Comparison of ENCODE assay signal across 10 cellular contexts in the genomic region with DNA sequence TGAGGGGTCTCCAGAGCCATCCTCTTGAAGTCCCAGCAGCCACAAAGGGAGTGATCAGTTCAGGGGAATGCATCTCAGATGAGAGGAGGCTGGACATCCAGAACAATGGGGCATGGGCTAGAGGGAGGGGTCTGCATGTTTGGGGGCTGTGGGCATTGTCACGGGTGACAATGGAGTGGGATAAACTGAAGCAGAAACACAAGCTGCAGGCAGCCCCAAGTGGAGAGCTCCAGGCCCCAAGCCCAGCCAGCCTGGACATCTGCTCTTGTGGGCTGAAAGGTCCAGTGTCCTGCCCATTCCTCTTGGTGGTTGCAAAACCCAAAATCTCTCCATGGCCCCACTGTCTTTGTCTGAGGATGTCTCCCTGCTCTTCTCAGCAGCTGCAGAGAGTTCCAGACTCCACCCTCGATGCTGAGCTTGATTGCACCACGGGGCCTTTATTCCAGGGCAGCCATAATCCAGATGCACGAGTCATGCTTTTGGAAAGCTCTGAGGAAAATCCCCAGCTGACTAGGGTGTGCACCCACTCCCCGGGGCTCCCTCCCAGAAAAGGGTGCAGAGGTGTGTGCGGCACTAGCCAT.
A peak's percentile ranks its signal among the peaks of the same experiment; 100 is the strongest.
DNase-seq lines count a peak whose midpoint lies in the region; ATAC-seq and TF ChIP-seq lines count a peak whose summit lies in the region.
"Had no signal": no experiment of that assay in that cellular context is flagged by ENCODE, and none has a peak within 500 bp of the region (broad histone marks: within the 10 kb centered on the region; RNA-seq: fewer than 3 reads in every experiment).

No MANE protein-coding gene starts in this region.

- no peak for TF ChIP-seq CTCF in SK-N-SH (IDR thresholded peaks at IDR 0.05)

- 35% methylated on average over 6 of the region's 6 CpGs for WGBS in SK-N-SH (ENCODE audit: low lambda C conversion rate)

- H3K27ac ChIP-seq in SK-N-SH (ENCODE audit: low read depth in 2 of 2, low read length in 1 of 2): peak overlapping the region in 1 of 2 experiments; percentile 19; a peak in 2 of 4 replicates

- no peaks in the 10 kb centered on the region for H3K9me2 ChIP-seq in SK-N-SH

- TF ChIP-seq EP300 in SK-N-SH (IDR thresholded peaks at IDR 0.05; ENCODE audit: borderline replicate concordance in 1 of 2, low read depth in 1 of 2, low read length in 1 of 2): no peak

- POLR2A ChIA-PET in SK-N-SH (lab: Yijun Ruan, JAX): no interaction called here

- peaks cover 12% of the 10 kb centered on the region for H3F3A ChIP-seq in SK-N-SH (replicated peaks; ENCODE audit: insufficient read depth)

- peaks cover 54% of the 10 kb centered on the region for H4K20me1 ChIP-seq in SK-N-SH (ENCODE audit: insufficient read depth)

- H3K4me1 ChIP-seq in SK-N-SH (ENCODE audit: control insufficient read depth in 1 of 2, insufficient read depth in 2 of 2, low read depth in 1 of 2, low read length in 1 of 2): peaks cover 44 to 50% of the 10 kb centered on the region in 2 experiments; a peak in 3 of 4 replicates

- no peak for TF ChIP-seq RAD21 in SK-N-SH (IDR thresholded peaks at IDR 0.05; ENCODE audit: low read length)

- H3K79me2 ChIP-seq in SK-N-SH (ENCODE audit: insufficient read depth): peaks cover 49% of the 10 kb centered on the region

- no peaks in the 10 kb centered on the region for H3K9me3 ChIP-seq in SK-N-SH

- DNase-seq in ACHN (peak; percentile 37), SK-N-SH (no peak), fibroblast of the conjunctiva (ENCODE audit: low read depth) (peak; percentile 44), nucleus accumbens (lab: John Stamatoyannopoulos, UW) (peak in 35 of 56 donors; percentile 9 to 75 (median 42)), NCI-H69 (lab: John Stamatoyannopoulos, UW) (no peak), NCI-H1436 treated with DMSO at 0.1 percent for 48 hours (lab: John Stamatoyannopoulos, UW) (no peak), T-helper 2 cell (no peak)
- DNase-seq: NCI-H2081 treated with DMSO at 0.1 percent for 48 hours, SHP77 treated with DMSO at 0.1 percent for 48 hours had no signal

- peaks cover 22 to 25% of the 10 kb centered on the region in 2 experiments for H3K36me3 ChIP-seq in SK-N-SH (replicated peaks in 1 of 2; ENCODE audit: control insufficient read depth in 1 of 2, insufficient read depth in 2 of 2, low read length in 1 of 2)

- CTCF ChIA-PET in SK-N-SH (lab: Yijun Ruan, JAX): interaction anchor here (1.4 to 2.9 kb wide), 3 partner anchors 64 to 134 kb away, joined by 3 to 12 read pairs (median 4); no protein-coding TSS in a partner anchor

- no peak overlapping the region for H3K9ac ChIP-seq in SK-N-SH

- no peak overlapping the region for H3K4me3 ChIP-seq in SK-N-SH (ENCODE audit: low read depth in 2 of 2, low read length in 1 of 2)

- ATAC-seq in HG03378 (IDR thresholded peaks at IDR 0.05; ENCODE audit: unreplicated experiment): no peak

- H3K27me3 ChIP-seq in SK-N-SH (ENCODE audit: insufficient read depth): no peaks in the 10 kb centered on the region

- H3K4me2 ChIP-seq in SK-N-SH: peak overlapping the region; percentile 79; the same call in 1 of the 2 replicates

- H2AFZ ChIP-seq in SK-N-SH (ENCODE audit: low read depth): no peak overlapping the region

- in situ Hi-C loops in ACHN (cut with HindIII; ENCODE audit: low pct_ligation_motif_present, low pct_unique_long_range_greater_than_20kb, low sequenced_read_pairs): no loop called here

TF ChIP-seq in SK-N-SH, 30 proteins besides CTCF, POLR2A, EP300 and RAD21:
- TF ChIP-seq FOSL2 (IDR thresholded peaks at IDR 0.05; ENCODE audit: borderline replicate concordance, low read depth) (peak; percentile 44; the same call in 1 of the 2 replicates), JUND (IDR thresholded peaks at IDR 0.05) (peak; percentile 35; the same call in 1 of the 2 replicates), TCF12 (IDR thresholded peaks at IDR 0.05) (peak; percentile 40; the same call in 1 of the 2 replicates), YY1 (IDR thresholded peaks at IDR 0.05; ENCODE audit: low read depth) (0 out of 2 replicates have a peak, but pooled peaks have one; percentile 29), EZH2phosphoT487 (IDR thresholded peaks at IDR 0.05; ENCODE audit: borderline replicate concordance, low read depth) (no peak), NFIC (IDR thresholded peaks at IDR 0.05; ENCODE audit: borderline replicate concordance) (peak; percentile 37; the same call in 1 of the 2 replicates)
- TF ChIP-seq, protein P1, sequence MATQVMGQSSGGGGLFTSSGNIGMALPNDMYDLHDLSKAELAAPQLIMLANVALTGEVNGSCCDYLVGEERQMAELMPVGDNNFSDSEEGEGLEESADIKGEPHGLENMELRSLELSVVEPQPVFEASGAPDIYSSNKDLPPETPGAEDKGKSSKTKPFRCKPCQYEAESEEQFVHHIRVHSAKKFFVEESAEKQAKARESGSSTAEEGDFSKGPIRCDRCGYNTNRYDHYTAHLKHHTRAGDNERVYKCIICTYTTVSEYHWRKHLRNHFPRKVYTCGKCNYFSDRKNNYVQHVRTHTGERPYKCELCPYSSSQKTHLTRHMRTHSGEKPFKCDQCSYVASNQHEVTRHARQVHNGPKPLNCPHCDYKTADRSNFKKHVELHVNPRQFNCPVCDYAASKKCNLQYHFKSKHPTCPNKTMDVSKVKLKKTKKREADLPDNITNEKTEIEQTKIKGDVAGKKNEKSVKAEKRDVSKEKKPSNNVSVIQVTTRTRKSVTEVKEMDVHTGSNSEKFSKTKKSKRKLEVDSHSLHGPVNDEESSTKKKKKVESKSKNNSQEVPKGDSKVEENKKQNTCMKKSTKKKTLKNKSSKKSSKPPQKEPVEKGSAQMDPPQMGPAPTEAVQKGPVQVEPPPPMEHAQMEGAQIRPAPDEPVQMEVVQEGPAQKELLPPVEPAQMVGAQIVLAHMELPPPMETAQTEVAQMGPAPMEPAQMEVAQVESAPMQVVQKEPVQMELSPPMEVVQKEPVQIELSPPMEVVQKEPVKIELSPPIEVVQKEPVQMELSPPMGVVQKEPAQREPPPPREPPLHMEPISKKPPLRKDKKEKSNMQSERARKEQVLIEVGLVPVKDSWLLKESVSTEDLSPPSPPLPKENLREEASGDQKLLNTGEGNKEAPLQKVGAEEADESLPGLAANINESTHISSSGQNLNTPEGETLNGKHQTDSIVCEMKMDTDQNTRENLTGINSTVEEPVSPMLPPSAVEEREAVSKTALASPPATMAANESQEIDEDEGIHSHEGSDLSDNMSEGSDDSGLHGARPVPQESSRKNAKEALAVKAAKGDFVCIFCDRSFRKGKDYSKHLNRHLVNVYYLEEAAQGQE (IDR thresholded peaks at IDR 0.05; ENCODE audit: low read depth, low read length): no peak
- TF ChIP-seq, protein P2, sequence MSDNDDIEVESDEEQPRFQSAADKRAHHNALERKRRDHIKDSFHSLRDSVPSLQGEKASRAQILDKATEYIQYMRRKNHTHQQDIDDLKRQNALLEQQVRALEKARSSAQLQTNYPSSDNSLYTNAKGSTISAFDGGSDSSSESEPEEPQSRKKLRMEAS (IDR thresholded peaks at IDR 0.05; ENCODE audit: low read depth): peak; percentile 32; the same call in 1 of the 2 replicates

Comparison
In these comparisons a context has a peak if more than half of its experiments do, and no peak if none do; other contexts are left out.
1. DNase-seq: peak in ACHN (single experiment), fibroblast of the conjunctiva (single experiment) and nucleus accumbens (35 of 56); none in SK-N-SH (single experiment), NCI-H69 (single experiment), NCI-H1436 treated with DMSO at 0.1 percent for 48 hours (single experiment) and T-helper 2 cell (0 of 5).